ENCODE assay signal across 9 cellular contexts in genomic region chr18:9095297-9096012, GRCh38. TPM values are rescaled to one million over a fixed set of nuclear protein-coding genes. Genes with fewer than 3 reads are reported as not detected.
DNase-seq lines count a peak whose midpoint lies in the region; ATAC-seq and TF ChIP-seq lines count a peak whose summit lies in the region.
"Had no signal": no experiment of that assay in that cellular context is flagged by ENCODE, and none has a peak within 500 bp of the region (broad histone marks: within the 10 kb centered on the region; RNA-seq: fewer than 3 reads in every experiment).

No MANE protein-coding gene starts in this region.

- H3K4me3 Mint-ChIP-seq in T-helper 17 cell, result peak overlapping the region; percentile 82
- peak overlapping the region; percentile 15 to 61 for H3K4me3 Mint-ChIP-seq in effector memory CD8-positive, alpha-beta T cell

- H3K4me1 ChIP-seq in BE2C (no peaks in the 10 kb centered on the region), suprapubic skin (peaks cover 2% of the 10 kb centered on the region)

- H3K4me3 ChIP-seq in BE2C (ENCODE audit: low read depth, low read length) (no peak overlapping the region), suprapubic skin (no peak overlapping the region)

- H3K27me3 Mint-ChIP-seq in T-helper 17 cell, result no peaks in the 10 kb centered on the region
- H3K27me3 Mint-ChIP-seq in effector memory CD8-positive, alpha-beta T cell, result no peaks in the 10 kb centered on the region

- H3K27ac ChIP-seq in suprapubic skin, result no peak overlapping the region
- H3K27ac ChIP-seq: 22Rv1 had no signal

- DNase-seq in DMS53 (lab: John Stamatoyannopoulos, UW) (peak; percentile 35), DMS53 treated with DMSO at 0.1 percent for 48 hours (lab: John Stamatoyannopoulos, UW; ENCODE audit: unreplicated experiment) (no peak), T-helper 17 cell (no peak), BE2C (no peak), suprapubic skin (ENCODE audit: low spot score in 2 of 2) (no peak)
- peak in 2 of 3 experiments; percentile 15 to 29 for DNase-seq in effector memory CD8-positive, alpha-beta T cell
- DNase-seq in stimulated activated naive CD4-positive, alpha-beta T cell treated with Interleukin-2 at 50 U/mL for 16 hours (lab: John Stamatoyannopoulos, UW), result peak; percentile 60

- H3K9me3 Mint-ChIP-seq in effector memory CD8-positive, alpha-beta T cell, result no peaks in the 10 kb centered on the region

- TF ChIP-seq EP300 in suprapubic skin (IDR thresholded peaks at IDR 0.05), result no peak

- ATAC-seq in HG03039 (IDR thresholded peaks at IDR 0.05; ENCODE audit: unreplicated experiment) (peak; percentile 79), T-helper 17 cell (peak; percentile 34)
- peak; percentile 81 for ATAC-seq in effector memory CD8-positive, alpha-beta T cell (replicated peaks)

- peaks cover 42% of the 10 kb centered on the region for H3K4me1 Mint-ChIP-seq in T-helper 17 cell
- H3K4me1 Mint-ChIP-seq in effector memory CD8-positive, alpha-beta T cell (ENCODE audit: low read depth in 2 of 2), result peaks cover 19 to 21% of the 10 kb centered on the region in 2 donors

- H3K27me3 ChIP-seq in BE2C, result no peaks in the 10 kb centered on the region
- no peaks in the 10 kb centered on the region for H3K27me3 ChIP-seq in suprapubic skin

- TF ChIP-seq CTCF in BE2C (IDR thresholded peaks at IDR 0.05; ENCODE audit: low read depth, low read length), result no peak
- TF ChIP-seq CTCF in suprapubic skin (IDR thresholded peaks at IDR 0.05), result no peak

- WGBS in suprapubic skin, result 64% methylated on average over 9 of the region's 9 CpGs

- H3K9me3 ChIP-seq in T-helper 17 cell (ENCODE audit: control insufficient read depth, low read length, poor library complexity, severe bottlenecking) (no peaks in the 10 kb centered on the region), BE2C (no peaks in the 10 kb centered on the region), suprapubic skin (no peaks in the 10 kb centered on the region)

- peaks cover 4% of the 10 kb centered on the region for H3K36me3 Mint-ChIP-seq in T-helper 17 cell (ENCODE audit: low read depth)
- no peaks in the 10 kb centered on the region for H3K36me3 Mint-ChIP-seq in effector memory CD8-positive, alpha-beta T cell (ENCODE audit: insufficient read depth)

- peak overlapping the region; percentile 99 for H3K27ac Mint-ChIP-seq in T-helper 17 cell
- peak overlapping the region; percentile 54 to 56 for H3K27ac Mint-ChIP-seq in effector memory CD8-positive, alpha-beta T cell

- H3K36me3 ChIP-seq in BE2C, result no peaks in the 10 kb centered on the region
- no peaks in the 10 kb centered on the region for H3K36me3 ChIP-seq in suprapubic skin

- no peak for TF ChIP-seq POLR2A in suprapubic skin (IDR thresholded peaks at IDR 0.05)

RNA-seq across cellular contexts. Expression of gene NDUFV2, which starts 7.0 kb away (rescaled TPM):
- total RNA-seq in T-helper 17 cell, result 100 to 1,000 TPM; 222 to 231 TPM
- 73.5 TPM for polyA plus RNA-seq in BE2C (2012; ENCODE audit: insufficient read depth, insufficient read length, low read depth)
- 100 to 1,000 TPM; 107 to 137 (median 124) TPM for total RNA-seq in suprapubic skin

RNA-seq across cellular contexts. Expression of gene ANKRD12, which starts 41.1 kb away (rescaled TPM):
- 100 to 1,000 TPM; 191 to 257 TPM for total RNA-seq in T-helper 17 cell
- 19.7 TPM for polyA plus RNA-seq in BE2C (2012; ENCODE audit: insufficient read depth, insufficient read length, low read depth)
- 100 to 1,000 TPM in 1 of 4 donors, 10 to 100 TPM in 3; 41.0 to 107 (median 60.8) TPM for total RNA-seq in suprapubic skin

Comparison
In these comparisons a context has a peak if more than half of its experiments do, and no peak if none do; other contexts are left out.
1. DNase-seq: peak in DMS53 (single experiment), effector memory CD8-positive, alpha-beta T cell (2 of 3) and stimulated activated naive CD4-positive, alpha-beta T cell treated with Interleukin-2 at 50 U/mL for 16 hours (single experiment); none in DMS53 treated with DMSO at 0.1 percent for 48 hours (single experiment), T-helper 17 cell (0 of 3), BE2C (single experiment) and suprapubic skin (0 of 2).
2. Peak in every context shown above with its lines, with median percentiles within 50 percentile points of each other: ATAC-seq.